8 cellular contexts compared by ENCODE assay signal in the genomic region with DNA sequence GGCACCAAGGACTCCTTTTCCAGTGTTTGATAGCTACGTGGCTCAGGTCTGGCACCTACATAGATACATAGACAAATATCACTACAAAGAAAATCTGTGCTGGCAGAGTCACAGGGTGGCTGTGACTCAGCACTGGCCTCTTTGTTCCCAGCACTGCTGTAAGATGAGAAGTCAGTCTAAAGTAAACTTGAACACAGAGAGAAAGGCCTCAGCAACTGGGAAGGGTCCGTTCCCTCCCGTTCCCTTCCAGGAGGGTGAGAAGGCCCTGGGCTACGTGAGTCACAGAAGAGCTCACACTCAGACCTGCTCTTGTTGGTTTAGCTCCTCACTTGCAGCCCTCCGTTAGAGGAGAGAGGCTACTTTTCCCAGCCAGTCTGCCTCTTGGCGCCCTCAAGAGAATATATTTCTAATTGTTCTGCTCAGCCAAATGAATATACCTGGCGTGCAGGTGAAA. TPM values are rescaled to one million over a fixed set of nuclear protein-coding genes. Genes with fewer than 3 reads are reported as not detected.
A peak's percentile ranks its signal among the peaks of the same experiment; 100 is the strongest.
DNase-seq lines count a peak whose midpoint lies in the region; ATAC-seq and TF ChIP-seq lines count a peak whose summit lies in the region.

No MANE protein-coding gene starts in this region.

- no peak overlapping the region for H3K4me3 Mint-ChIP-seq in stimulated activated naive CD8-positive, alpha-beta T cell treated with anti-CD3 and anti-CD28 coated beads, Interleukin-15, amount 100 ng/mL, for 72 hours

- H3K27me3 Mint-ChIP-seq in stimulated activated naive CD8-positive, alpha-beta T cell treated with anti-CD3 and anti-CD28 coated beads, Interleukin-15, amount 100 ng/mL, for 72 hours: no peaks in the 10 kb centered on the region

- DNase-seq in stimulated activated naive CD8-positive, alpha-beta T cell treated with anti-CD3 and anti-CD28 coated beads, Interleukin-15, Interleukin-2, amounts not matched to agents 100 U/mL and 50 U/mL, for 24 hours: no peak
- DNase-seq in stimulated activated naive CD8-positive, alpha-beta T cell treated with anti-CD3 and anti-CD28 coated beads, Interleukin-15, amount 100 ng/mL, for 72 hours: no peak
- DNase-seq in SK-MEL-5 (ENCODE audit: low read depth, low spot score): peak; percentile 86
- peak; percentile 60 to 85 for DNase-seq in cardiac muscle cell (ENCODE audit: low read depth in 1 of 2, low spot score in 1 of 2)
- DNase-seq in skeletal muscle cell (ENCODE audit: low read depth): peak; percentile 97
- DNase-seq in SKM-1 treated with dmso at 0.1 percent for 144 hours (lab: John Stamatoyannopoulos, UW; ENCODE audit: unreplicated experiment): no peak
- DNase-seq in cerebellar cortex (ENCODE audit: low spot score): no peak

- H3K9me3 ChIP-seq in cardiac muscle cell (ENCODE audit: low read depth): no peaks in the 10 kb centered on the region

- H3K4me1 ChIP-seq in cardiac muscle cell (ENCODE audit: low read depth): peaks cover 33% of the 10 kb centered on the region

- H3K9me3 Mint-ChIP-seq in stimulated activated naive CD8-positive, alpha-beta T cell treated with anti-CD3 and anti-CD28 coated beads, Interleukin-15, amount 100 ng/mL, for 72 hours: no peaks in the 10 kb centered on the region

- TF ChIP-seq CTCF in cardiac muscle cell (IDR thresholded peaks at IDR 0.05; ENCODE audit: low read depth, low read length): no peak

- H3K36me3 ChIP-seq in cardiac muscle cell: no peaks in the 10 kb centered on the region

- H3K4me3 ChIP-seq in cardiac muscle cell (no peak overlapping the region), skeletal muscle cell (ENCODE audit: low read depth, low read length) (no peak overlapping the region)

- in situ Hi-C loops in SK-MEL-5 (cut with HindIII; ENCODE audit: low pct_unique_long_range_greater_than_20kb, low sequenced_read_pairs): no loop called here

- H3K27ac ChIP-seq in cardiac muscle cell: peak overlapping the region; percentile 86

- H3K4me1 Mint-ChIP-seq in stimulated activated naive CD8-positive, alpha-beta T cell treated with anti-CD3 and anti-CD28 coated beads, Interleukin-15, amount 100 ng/mL, for 72 hours: peaks cover 15% of the 10 kb centered on the region

- H3K27ac Mint-ChIP-seq in stimulated activated naive CD8-positive, alpha-beta T cell treated with anti-CD3 and anti-CD28 coated beads, Interleukin-15, amount 100 ng/mL, for 72 hours: no peak overlapping the region

- H3K27me3 ChIP-seq in cardiac muscle cell: no peaks in the 10 kb centered on the region

- peak; percentile 39 for ATAC-seq in stimulated activated naive CD8-positive, alpha-beta T cell treated with anti-CD3 and anti-CD28 coated beads, Interleukin-15, Interleukin-2, amounts not matched to agents 100 U/mL and 50 U/mL, for 24 hours
- no peak for ATAC-seq in stimulated activated naive CD8-positive, alpha-beta T cell treated with anti-CD3 and anti-CD28 coated beads, Interleukin-15, amount 100 ng/mL, for 72 hours
- ATAC-seq in HG02870 (IDR thresholded peaks at IDR 0.05; ENCODE audit: unreplicated experiment): no peak

RNA-seq across cellular contexts. Expression of a gene that starts 23.1 kb away (rescaled TPM):
- 397 and 436 TPM in 2 replicates for total RNA-seq in SK-MEL-5 (2014; rRNA removed; shearing (Covaris generic))
- polyA plus RNA-seq in SK-MEL-5 (2015; cell fraction: cytosol; rRNA removed): 362 and 368 TPM in 2 replicates
- 109 and 130 TPM in 2 replicates for polyA plus RNA-seq in SK-MEL-5 (2015; cell fraction: nucleus; rRNA removed)
- 90.2 and 217 TPM in 2 replicates for total RNA-seq in cardiac muscle cell
- 141 and 284 TPM in 2 replicates for polyA plus RNA-seq in cardiac muscle cell

Comparison
In these comparisons a context has a peak if more than half of its experiments do, and no peak if none do; other contexts are left out.
1. DNase-seq: peak in SK-MEL-5 (single experiment), cardiac muscle cell (2 of 2) and skeletal muscle cell (single experiment); none in stimulated activated naive CD8-positive, alpha-beta T cell treated with anti-CD3 and anti-CD28 coated beads, Interleukin-15, Interleukin-2, amounts not matched to agents 100 U/mL and 50 U/mL, for 24 hours (single experiment), stimulated activated naive CD8-positive, alpha-beta T cell treated with anti-CD3 and anti-CD28 coated beads, Interleukin-15, amount 100 ng/mL, for 72 hours (0 of 2), SKM-1 treated with dmso at 0.1 percent for 144 hours (single experiment) and cerebellar cortex (single experiment).